8 cellular contexts compared by ENCODE assay signal in genomic region chr12:52380271-52380694, GRCh38. TPM values are rescaled to one million over a fixed set of nuclear protein-coding genes. Genes with fewer than 3 reads are reported as not detected.
DNase-seq lines count a peak whose midpoint lies in the region; ATAC-seq and TF ChIP-seq lines count a peak whose summit lies in the region.

No MANE protein-coding gene starts in this region.

- H3K36me3 ChIP-seq in GM06990 (ENCODE audit: control insufficient read depth, insufficient read depth, low read length) (no peaks in the 10 kb centered on the region), mesendoderm (ENCODE audit: control insufficient read depth, insufficient read depth, low read length) (no peaks in the 10 kb centered on the region)

- H3K4me1 ChIP-seq in mesendoderm (ENCODE audit: control insufficient read depth, low read depth, low read length), result no peaks in the 10 kb centered on the region

- peak; percentile 70 for TF ChIP-seq CTCF in GM06990 (IDR thresholded peaks at IDR 0.05; ENCODE audit: insufficient read depth, low read length, poor library complexity, severe bottlenecking)

- H2BK120ac ChIP-seq in mesendoderm (ENCODE audit: low read depth, low read length), result no peak overlapping the region

- no peak overlapping the region for H4K5ac ChIP-seq in mesendoderm (ENCODE audit: low read length)

- no peak overlapping the region for H3K4me2 ChIP-seq in mesendoderm (ENCODE audit: low read length)

- no peak overlapping the region for H2AK5ac ChIP-seq in mesendoderm (ENCODE audit: low read length)

- H2BK5ac ChIP-seq in mesendoderm (ENCODE audit: low read length), result no peak overlapping the region

- no peak overlapping the region for H3K18ac ChIP-seq in mesendoderm (ENCODE audit: low read length)

- ATAC-seq in GM18858 (IDR thresholded peaks at IDR 0.05; ENCODE audit: unreplicated experiment) (no peak), HG02610 (IDR thresholded peaks at IDR 0.05; ENCODE audit: unreplicated experiment) (no peak), GM18861 (IDR thresholded peaks at IDR 0.05; ENCODE audit: unreplicated experiment) (no peak)

- no peaks in the 10 kb centered on the region for H3K79me1 ChIP-seq in mesendoderm (ENCODE audit: low read length)

- no peak overlapping the region for H3K4ac ChIP-seq in mesendoderm (ENCODE audit: low read depth, low read length)

- H2BK15ac ChIP-seq in mesendoderm (replicated peaks; ENCODE audit: low read depth), result no peak overlapping the region

- H3K9ac ChIP-seq in mesendoderm (ENCODE audit: low read length), result no peak overlapping the region

- no peak overlapping the region for H3K4me3 ChIP-seq in GM06990 (replicated peaks; ENCODE audit: low read depth, low read length)
- H3K4me3 ChIP-seq in mesendoderm (ENCODE audit: low read length), result no peak overlapping the region

- H3K23ac ChIP-seq in mesendoderm (ENCODE audit: low read length), result no peak overlapping the region

- H3K56ac ChIP-seq in mesendoderm (ENCODE audit: low read length), result no peak overlapping the region

- H3K27ac ChIP-seq in caudate nucleus (ENCODE audit: low read depth, low read length) (no peak overlapping the region), mesendoderm (ENCODE audit: low read depth, low read length) (no peak overlapping the region)

- H3K27me3 ChIP-seq in GM06990 (replicated peaks; ENCODE audit: control insufficient read depth, insufficient read depth, low read length) (peaks cover 1% of the 10 kb centered on the region; the same call in 1 of the 2 replicates), mesendoderm (ENCODE audit: insufficient read depth, low read length, poor library complexity) (no peaks in the 10 kb centered on the region)

- H4K8ac ChIP-seq in mesendoderm (ENCODE audit: low read depth, low read length), result no peak overlapping the region

- H3K79me2 ChIP-seq in mesendoderm (ENCODE audit: control insufficient read depth, insufficient read depth, low read length), result no peaks in the 10 kb centered on the region

- DNase-seq in GM06990 (ENCODE audit: extremely low read depth, insufficient read length) (no peak), MV-4-11 (lab: John Stamatoyannopoulos, UW) (peak; percentile 10), caudate nucleus (lab: John Stamatoyannopoulos, UW) (peak in 33 of 61 donors; percentile 5 to 48 (median 13)), mesendoderm (peak; percentile 49), T-helper 9 cell (no peak)

- WGBS in mesendoderm (ENCODE audit: extremely low coverage, insufficient coverage, low lambda C conversion rate), result no CpG with 5 or more reads among the region's 15 CpGs

RNA-seq across cellular contexts. Expression of gene KRT84, which starts 5.2 kb away (rescaled TPM):
- not detected for polyA plus RNA-seq in mesendoderm (2013, experiment 1 of 2)
- not detected for polyA plus RNA-seq in mesendoderm (2013, experiment 2 of 2)

RNA-seq across cellular contexts. Expression of gene KRT85, which starts 13.0 kb away (rescaled TPM):
- not detected for polyA plus RNA-seq in mesendoderm (2013, experiment 1 of 2)
- polyA plus RNA-seq in mesendoderm (2013, experiment 2 of 2), result not detected

RNA-seq across cellular contexts. Expression of gene KRT82, which starts 25.9 kb away (rescaled TPM):
- not detected for polyA plus RNA-seq in mesendoderm (2013, experiment 1 of 2)
- not detected for polyA plus RNA-seq in mesendoderm (2013, experiment 2 of 2)

RNA-seq across cellular contexts. Expression of gene KRT75, which starts 53.9 kb away (rescaled TPM):
- not detected for polyA plus RNA-seq in mesendoderm (2013, experiment 1 of 2)
- not detected for polyA plus RNA-seq in mesendoderm (2013, experiment 2 of 2)

RNA-seq across cellular contexts. Expression of gene KRT83, which starts 59.1 kb away (rescaled TPM):
- polyA plus RNA-seq in mesendoderm (2013, experiment 1 of 2), result not detected
- polyA plus RNA-seq in mesendoderm (2013, experiment 2 of 2), result not detected

Comparison
In these comparisons a context has a peak if more than half of its experiments do, and no peak if none do; other contexts are left out.
1. DNase-seq: peak in MV-4-11 (single experiment), caudate nucleus (33 of 61) and mesendoderm (single experiment); none in GM06990 (single experiment) and T-helper 9 cell (single experiment).